2 cellular contexts compared by ENCODE assay signal in genomic region chr17:17226451-17227265, GRCh38.
TF ChIP-seq lines count a peak whose summit lies in the region.

No MANE protein-coding gene starts in this region.

TF ChIP-seq in K562, 482 proteins besides CTCF, POLR2A, EP300 and RAD21:
- TF ChIP-seq PPARD (CRISPR knock-in tag; IDR thresholded peaks at IDR 0.05) (no peak), REST (CRISPR knock-in tag; IDR thresholded peaks at IDR 0.05; ENCODE audit: low read depth) (no peak), E2F5 (CRISPR knock-in tag; IDR thresholded peaks at IDR 0.05) (no peak), POLR2G (IDR thresholded peaks at IDR 0.05; ENCODE audit: low read depth, low read length) (peak; percentile 27; the same call in 1 of the 2 replicates), EZH2 (IDR thresholded peaks at IDR 0.05; ENCODE audit: borderline replicate concordance, low read depth, low read length) (no peak), CHCHD3 (CRISPR knock-in tag; IDR thresholded peaks at IDR 0.05) (no peak), SP1 (CRISPR knock-in tag; IDR thresholded peaks at IDR 0.05) (no peak), ELF1 (tag; IDR thresholded peaks at IDR 0.05) (no peak), RBM25 (IDR thresholded peaks at IDR 0.05; ENCODE audit: low read depth, low read length, severe bottlenecking) (peak; percentile 65)

TF ChIP-seq in HepG2, 621 proteins besides CTCF, POLR2A, EP300 and RAD21:
- TF ChIP-seq ZNF629 (CRISPR knock-in tag; conservative IDR thresholded peaks at IDR 0.05) (peak; percentile 73), AGO2 (optimal IDR thresholded peaks at IDR 0.05; ENCODE audit: low read depth, low read length) (peak; percentile 49), ZNF430 (CRISPR knock-in tag; IDR thresholded peaks at IDR 0.05) (no peak)
